20 cellular contexts compared by ENCODE assay signal in genomic region chr1:156248323-156248683, GRCh38. TPM values are rescaled to one million over a fixed set of nuclear protein-coding genes. Genes with fewer than 3 reads are reported as not detected.
DNase-seq lines count a peak whose midpoint lies in the region; ATAC-seq and TF ChIP-seq lines count a peak whose summit lies in the region.
"Had no signal": no experiment of that assay in that cellular context is flagged by ENCODE, and none has a peak within 500 bp of the region (broad histone marks: within the 10 kb centered on the region; RNA-seq: fewer than 3 reads in every experiment).

No MANE protein-coding gene starts in this region.

- H3K36me3 ChIP-seq in suprapubic skin: peaks cover 44% of the 10 kb centered on the region

- no peak for TF ChIP-seq POLR2A in suprapubic skin (IDR thresholded peaks at IDR 0.05)

- H3K4me1 ChIP-seq in suprapubic skin: peaks cover 83% of the 10 kb centered on the region

- WGBS in suprapubic skin: 59% methylated on average over 4 of the region's 4 CpGs

- POLR2A ChIA-PET in activated naive CD8-positive, alpha-beta T cell treated with anti-CD3 and anti-CD28 coated beads, Interleukin-2, amount 10 ng/mL, durations not matched to agents 7 days and 5 days (lab: Charles Lee): no interaction called here

- H3K4me3 ChIP-seq in suprapubic skin: no peak overlapping the region
- H3K4me3 ChIP-seq: pancreas, vagina had no signal

- H3K27ac Mint-ChIP-seq in activated naive CD8-positive, alpha-beta T cell treated with anti-CD3 and anti-CD28 coated beads, Interleukin-2, amount 10 ng/mL, durations not matched to agents 7 days and 5 days: peak overlapping the region; percentile 60
- no peak overlapping the region for H3K27ac Mint-ChIP-seq in activated naive CD8-positive, alpha-beta T cell treated with anti-CD3 and anti-CD28 coated beads, Interleukin-2, amount 50 U/mL, for 24 hours

- DNase-seq in activated naive CD8-positive, alpha-beta T cell treated with anti-CD3 and anti-CD28 coated beads, Interleukin-2, amount 10 ng/mL, durations not matched to agents 7 days and 5 days: no peak
- DNase-seq in activated naive CD8-positive, alpha-beta T cell treated with anti-CD3 and anti-CD28 coated beads, Interleukin-2, amount 50 U/mL, for 24 hours: no peak
- DNase-seq in M059J (ENCODE audit: low read depth) (peak; percentile 20), suprapubic skin (ENCODE audit: low spot score in 2 of 2) (no peak)
- DNase-seq: erythroblast; GDM1; KG1; kidney; NCI-H187 treated with DMSO at 0.1 percent for 48 hours; stimulated activated CD8-positive, alpha-beta memory T cell treated with anti-CD3 and anti-CD28 coated beads, Interleukin-4, amount 100 ng/mL, for 48 hours; T1000 had no signal

- no peaks in the 10 kb centered on the region for H3K9me3 ChIP-seq in suprapubic skin
- H3K9me3 ChIP-seq: pancreas, vagina had no signal

- no peak for ATAC-seq in activated naive CD8-positive, alpha-beta T cell treated with anti-CD3 and anti-CD28 coated beads, Interleukin-2, amount 10 ng/mL, durations not matched to agents 7 days and 5 days (ENCODE audit: low read depth)
- no peak for ATAC-seq in activated naive CD8-positive, alpha-beta T cell treated with anti-CD3 and anti-CD28 coated beads, Interleukin-2, amount 50 U/mL, for 24 hours
- no peak for ATAC-seq in HG02588 (IDR thresholded peaks at IDR 0.05; ENCODE audit: unreplicated experiment)
- ATAC-seq in HG02973 (IDR thresholded peaks at IDR 0.05; ENCODE audit: unreplicated experiment): no peak
- ATAC-seq in HG02763 (IDR thresholded peaks at IDR 0.05; ENCODE audit: unreplicated experiment): no peak
- ATAC-seq: activated naive CD4-positive, alpha-beta T cell treated with anti-CD3 and anti-CD28 coated beads, Interleukin-2, amount 50 U/mL, for 72 hours had no signal

- H3K9me3 Mint-ChIP-seq in activated naive CD8-positive, alpha-beta T cell treated with anti-CD3 and anti-CD28 coated beads, Interleukin-2, amount 10 ng/mL, durations not matched to agents 7 days and 5 days: no peaks in the 10 kb centered on the region
- no peaks in the 10 kb centered on the region for H3K9me3 Mint-ChIP-seq in activated naive CD8-positive, alpha-beta T cell treated with anti-CD3 and anti-CD28 coated beads, Interleukin-2, amount 50 U/mL, for 24 hours
- H3K9me3 Mint-ChIP-seq: activated naive CD4-positive, alpha-beta T cell treated with anti-CD3 and anti-CD28 coated beads, Interleukin-2, amount 50 U/mL, for 72 hours had no signal

- peak overlapping the region; percentile 96 for H3K27ac ChIP-seq in cingulate gyrus (ENCODE audit: low read depth, low read length)
- peak overlapping the region; percentile 38 for H3K27ac ChIP-seq in suprapubic skin
- H3K27ac ChIP-seq: C4-2B, pancreas, vagina had no signal

- no peak for TF ChIP-seq CTCF in suprapubic skin (IDR thresholded peaks at IDR 0.05)

- no peaks in the 10 kb centered on the region for H3K27me3 Mint-ChIP-seq in activated naive CD8-positive, alpha-beta T cell treated with anti-CD3 and anti-CD28 coated beads, Interleukin-2, amount 10 ng/mL, durations not matched to agents 7 days and 5 days
- no peaks in the 10 kb centered on the region for H3K27me3 Mint-ChIP-seq in activated naive CD8-positive, alpha-beta T cell treated with anti-CD3 and anti-CD28 coated beads, Interleukin-2, amount 50 U/mL, for 24 hours

- H3K4me3 Mint-ChIP-seq in activated naive CD8-positive, alpha-beta T cell treated with anti-CD3 and anti-CD28 coated beads, Interleukin-2, amount 10 ng/mL, durations not matched to agents 7 days and 5 days: no peak overlapping the region
- no peak overlapping the region for H3K4me3 Mint-ChIP-seq in activated naive CD8-positive, alpha-beta T cell treated with anti-CD3 and anti-CD28 coated beads, Interleukin-2, amount 50 U/mL, for 24 hours

- no peak for TF ChIP-seq EP300 in suprapubic skin (IDR thresholded peaks at IDR 0.05)

- H3K4me1 Mint-ChIP-seq in activated naive CD8-positive, alpha-beta T cell treated with anti-CD3 and anti-CD28 coated beads, Interleukin-2, amount 10 ng/mL, durations not matched to agents 7 days and 5 days: peaks cover 43% of the 10 kb centered on the region
- peaks cover 23% of the 10 kb centered on the region for H3K4me1 Mint-ChIP-seq in activated naive CD8-positive, alpha-beta T cell treated with anti-CD3 and anti-CD28 coated beads, Interleukin-2, amount 50 U/mL, for 24 hours

- peaks cover 11% of the 10 kb centered on the region for H3K36me3 Mint-ChIP-seq in activated naive CD8-positive, alpha-beta T cell treated with anti-CD3 and anti-CD28 coated beads, Interleukin-2, amount 10 ng/mL, durations not matched to agents 7 days and 5 days
- peaks cover 14% of the 10 kb centered on the region for H3K36me3 Mint-ChIP-seq in activated naive CD8-positive, alpha-beta T cell treated with anti-CD3 and anti-CD28 coated beads, Interleukin-2, amount 50 U/mL, for 24 hours (ENCODE audit: low read depth)

- peaks cover 6% of the 10 kb centered on the region for H3K27me3 ChIP-seq in suprapubic skin
- H3K27me3 ChIP-seq: pancreas, vagina had no signal

RNA-seq across cellular contexts. Expression of gene PAQR6, which starts 0.4 kb away (rescaled TPM):
- 1 to 10 TPM; 7.0 TPM for total RNA-seq in activated naive CD8-positive, alpha-beta T cell treated with anti-CD3 and anti-CD28 coated beads, Interleukin-2, amount 10 ng/mL, durations not matched to agents 7 days and 5 days
- total RNA-seq in M059J (2014; rRNA removed; shearing (Covaris generic)): 0.37 and 1.0 TPM in 2 replicates
- 10 to 100 TPM in 1 of 4 donors, 1 to 10 TPM in 3; 4.5 to 18.5 (median 7.2) TPM for total RNA-seq in suprapubic skin

RNA-seq across cellular contexts. Expression of gene BGLAP, which starts 6.3 kb away (rescaled TPM):
- total RNA-seq in activated naive CD8-positive, alpha-beta T cell treated with anti-CD3 and anti-CD28 coated beads, Interleukin-2, amount 10 ng/mL, durations not matched to agents 7 days and 5 days: 1 to 10 TPM; 3.3 to 4.8 TPM
- total RNA-seq in M059J (2014; rRNA removed; shearing (Covaris generic)): not detected in 2 replicates
- 1 to 10 TPM in 2 of 4 donors, not detected in 2; 1.2 to 4.4 TPM for total RNA-seq in suprapubic skin
- total RNA-seq: frontal cortex, vagina had no signal

RNA-seq across cellular contexts. Expression of gene SMG5, which starts 34.3 kb away (rescaled TPM):
- 10 to 100 TPM; 72.3 to 76.4 TPM for total RNA-seq in activated naive CD8-positive, alpha-beta T cell treated with anti-CD3 and anti-CD28 coated beads, Interleukin-2, amount 10 ng/mL, durations not matched to agents 7 days and 5 days
- total RNA-seq in M059J (2014; rRNA removed; shearing (Covaris generic)): 66.7 and 97.0 TPM in 2 replicates
- total RNA-seq in suprapubic skin: 100 to 1,000 TPM in 1 of 4 donors, 10 to 100 TPM in 3; 68.0 to 170 (median 76.6) TPM

RNA-seq across cellular contexts. Expression of gene PMF1, which starts 35.5 kb away (rescaled TPM):
- total RNA-seq in activated naive CD8-positive, alpha-beta T cell treated with anti-CD3 and anti-CD28 coated beads, Interleukin-2, amount 10 ng/mL, durations not matched to agents 7 days and 5 days: 10 to 100 TPM; 66.2 to 71.2 TPM
- 96.1 and 109 TPM in 2 replicates for total RNA-seq in M059J (2014; rRNA removed; shearing (Covaris generic))
- total RNA-seq in suprapubic skin: 10 to 100 TPM; 42.7 to 74.3 (median 70.1) TPM

RNA-seq across cellular contexts. Expression of gene TMEM79, which starts 35.8 kb away (rescaled TPM):
- 10 to 100 TPM; 12.3 to 12.8 TPM for total RNA-seq in activated naive CD8-positive, alpha-beta T cell treated with anti-CD3 and anti-CD28 coated beads, Interleukin-2, amount 10 ng/mL, durations not matched to agents 7 days and 5 days
- 2.1 and 2.2 TPM in 2 replicates for total RNA-seq in M059J (2014; rRNA removed; shearing (Covaris generic))
- total RNA-seq in suprapubic skin: 100 to 1,000 TPM in 2 of 4 donors, 10 to 100 TPM in 2; 81.0 to 120 (median 97.5) TPM
